Comparison of ENCODE assay signal across 25 cellular contexts in genomic region chr1:211660718-211661222, GRCh38. TPM values are rescaled to one million over a fixed set of nuclear protein-coding genes. Genes with fewer than 3 reads are reported as not detected.
"Had no signal": no experiment of that assay in that cellular context is flagged by ENCODE, and none has a peak within 500 bp of the region (broad histone marks: within the 10 kb centered on the region; RNA-seq: fewer than 3 reads in every experiment).

No MANE protein-coding gene starts in this region.

- H3K27me3 ChIP-seq: MG63, SJSA1 had no signal

- H3K27ac ChIP-seq: SJSA1, SK-N-MC had no signal

- ATAC-seq: HepG2 had no signal

- H3K9me3 ChIP-seq: MG63, SJSA1 had no signal

- H3K4me1 ChIP-seq: SJSA1 had no signal

- FAIRE-seq: HepG2, RCC 7860 had no signal

- DNase-seq: IMR-90, Karpas-422, KG1, MG63, MV-4-11, NCI-H1048, NCI-H1105, NCI-H1417, NCI-H1436 treated with DMSO at 0.1 percent for 48 hours, NCI-H1694, NCI-H187 treated with DMSO at 0.1 percent for 48 hours, NCI-H2029 treated with DMSO at 0.1 percent for 48 hours, NCI-H2171 treated with DMSO at 0.1 percent for 48 hours, NCI-H345, NCI-H510A, NCI-H524 treated with DMSO at 0.1 percent for 48 hours, NCI-H69, NCI-H774, Right ventricle myocardium superior, RPMI8226, SIG-M5 had no signal

- H3K4me3 ChIP-seq: MG63, SJSA1, SK-N-MC had no signal

RNA-seq across cellular contexts. Expression of gene NEK2, which starts 14.7 kb away (rescaled TPM):
- total RNA-seq: Right ventricle myocardium superior had no signal
